ENCODE assay signal across 23 cellular contexts in genomic region chr11:2216400-2217064, GRCh38. TPM values are rescaled to one million over a fixed set of nuclear protein-coding genes. Genes with fewer than 3 reads are reported as not detected.
DNase-seq lines count a peak whose midpoint lies in the region; ATAC-seq lines count a peak whose summit lies in the region.
"Had no signal": no experiment of that assay in that cellular context is flagged by ENCODE, and none has a peak within 500 bp of the region (broad histone marks: within the 10 kb centered on the region; RNA-seq: fewer than 3 reads in every experiment).

No MANE protein-coding gene starts in this region.

- no peak overlapping the region for H3K27ac Mint-ChIP-seq in activated CD8-positive, alpha-beta memory T cell treated with anti-CD3 and anti-CD28 coated beads, Interleukin-2, amount 10 ng/mL, durations not matched to agents 7 days and 5 days
- H3K27ac Mint-ChIP-seq in activated T-helper 2 cell treated with anti-CD3 and anti-CD28 coated beads, Interferon-gamma antibody, Interleukin-2, Interleukin-4, amounts not matched to agents 10 μg/mL and 5 μg/mL and 100 μg/mL, durations not matched to agents 14 hours and 24 hours and 36 hours: no peak overlapping the region
- H3K27ac Mint-ChIP-seq: HFFc6 had no signal

- peak; percentile 18 for DNase-seq in activated CD8-positive, alpha-beta memory T cell treated with anti-CD3 and anti-CD28 coated beads, Interleukin-2, amount 10 ng/mL, durations not matched to agents 7 days and 5 days
- no peak for DNase-seq in activated CD8-positive, alpha-beta memory T cell treated with anti-CD3 and anti-CD28 coated beads for 24 hours
- peak; percentile 0 for DNase-seq in activated T-helper 2 cell treated with anti-CD3 and anti-CD28 coated beads, Interferon-gamma antibody, Interleukin-2, Interleukin-4, amounts not matched to agents 10 μg/mL and 5 μg/mL and 100 μg/mL, durations not matched to agents 14 hours and 24 hours and 36 hours (ENCODE audit: low spot score)
- DNase-seq in mesenteric fat pad (ENCODE audit: low spot score): peak; percentile 82
- no peak for DNase-seq in NCI-H2196 (lab: John Stamatoyannopoulos, UW; ENCODE audit: unreplicated experiment)
- DNase-seq in AML-193 (lab: John Stamatoyannopoulos, UW): no peak
- DNase-seq: GDM1; HFFc6; KBM-7; MM.1S; NCI-H1092; NCI-H1436 treated with DMSO at 0.1 percent for 48 hours; NCI-H1930; NCI-H226; NCI-H524; NCI-H774; NK-92 treated with Interleukin-12 subunit alpha and Interleukin-12 subunit beta, amount 100 ng/mL, for 24 hours had no signal

- no peak for ATAC-seq in activated CD8-positive, alpha-beta memory T cell treated with anti-CD3 and anti-CD28 coated beads, Interleukin-2, amount 10 ng/mL, durations not matched to agents 7 days and 5 days
- ATAC-seq in GM18907 (IDR thresholded peaks at IDR 0.05; ENCODE audit: unreplicated experiment) (no peak), GM21529 (IDR thresholded peaks at IDR 0.05; ENCODE audit: unreplicated experiment) (no peak)

- H3K4me3 Mint-ChIP-seq in activated CD8-positive, alpha-beta memory T cell treated with anti-CD3 and anti-CD28 coated beads, Interleukin-2, amount 10 ng/mL, durations not matched to agents 7 days and 5 days: no peak overlapping the region
- no peak overlapping the region for H3K4me3 Mint-ChIP-seq in activated T-helper 2 cell treated with anti-CD3 and anti-CD28 coated beads, Interferon-gamma antibody, Interleukin-2, Interleukin-4, amounts not matched to agents 10 μg/mL and 5 μg/mL and 100 μg/mL, durations not matched to agents 14 hours and 24 hours and 36 hours (ENCODE audit: low read depth)
- H3K4me3 Mint-ChIP-seq: HFFc6 had no signal

- H3K27me3 Mint-ChIP-seq in activated CD8-positive, alpha-beta memory T cell treated with anti-CD3 and anti-CD28 coated beads, Interleukin-2, amount 10 ng/mL, durations not matched to agents 7 days and 5 days: peaks cover 3% of the 10 kb centered on the region
- H3K27me3 Mint-ChIP-seq in activated T-helper 2 cell treated with anti-CD3 and anti-CD28 coated beads, Interferon-gamma antibody, Interleukin-2, Interleukin-4, amounts not matched to agents 10 μg/mL and 5 μg/mL and 100 μg/mL, durations not matched to agents 14 hours and 24 hours and 36 hours (ENCODE audit: low read depth): peaks cover 2% of the 10 kb centered on the region

- intact Hi-C loops in activated T-helper 2 cell treated with anti-CD3 and anti-CD28 coated beads, Interferon-gamma antibody, Interleukin-2, Interleukin-4, amounts not matched to agents 10 μg/mL and 5 μg/mL and 100 μg/mL, durations not matched to agents 14 hours and 24 hours and 36 hours (cut with micrococcal nuclease): no loop called here

- H3K36me3 Mint-ChIP-seq in activated CD8-positive, alpha-beta memory T cell treated with anti-CD3 and anti-CD28 coated beads, Interleukin-2, amount 10 ng/mL, durations not matched to agents 7 days and 5 days: no peaks in the 10 kb centered on the region
- H3K36me3 Mint-ChIP-seq in activated T-helper 2 cell treated with anti-CD3 and anti-CD28 coated beads, Interferon-gamma antibody, Interleukin-2, Interleukin-4, amounts not matched to agents 10 μg/mL and 5 μg/mL and 100 μg/mL, durations not matched to agents 14 hours and 24 hours and 36 hours (ENCODE audit: low read depth): no peaks in the 10 kb centered on the region

- CTCF ChIA-PET in activated CD8-positive, alpha-beta memory T cell treated with anti-CD3 and anti-CD28 coated beads, Interleukin-2, amount 10 ng/mL, durations not matched to agents 7 days and 5 days (lab: Charles Lee): no interaction called here

- H3K4me1 Mint-ChIP-seq in activated CD8-positive, alpha-beta memory T cell treated with anti-CD3 and anti-CD28 coated beads, Interleukin-2, amount 10 ng/mL, durations not matched to agents 7 days and 5 days: peaks cover 11% of the 10 kb centered on the region
- peaks cover 3% of the 10 kb centered on the region for H3K4me1 Mint-ChIP-seq in activated T-helper 2 cell treated with anti-CD3 and anti-CD28 coated beads, Interferon-gamma antibody, Interleukin-2, Interleukin-4, amounts not matched to agents 10 μg/mL and 5 μg/mL and 100 μg/mL, durations not matched to agents 14 hours and 24 hours and 36 hours (ENCODE audit: low read depth)

- H3K9me3 Mint-ChIP-seq in activated CD8-positive, alpha-beta memory T cell treated with anti-CD3 and anti-CD28 coated beads, Interleukin-2, amount 10 ng/mL, durations not matched to agents 7 days and 5 days (ENCODE audit: low read depth): no peaks in the 10 kb centered on the region
- no peaks in the 10 kb centered on the region for H3K9me3 Mint-ChIP-seq in activated T-helper 2 cell treated with anti-CD3 and anti-CD28 coated beads, Interferon-gamma antibody, Interleukin-2, Interleukin-4, amounts not matched to agents 10 μg/mL and 5 μg/mL and 100 μg/mL, durations not matched to agents 14 hours and 24 hours and 36 hours
- H3K9me3 Mint-ChIP-seq: HFFc6 had no signal

RNA-seq across cellular contexts. Expression of gene TH, which starts 44.9 kb away (rescaled TPM):
- not detected for total RNA-seq in activated CD8-positive, alpha-beta memory T cell treated with anti-CD3 and anti-CD28 coated beads, Interleukin-2, amount 10 ng/mL, durations not matched to agents 7 days and 5 days
- not detected in 2 replicates for total RNA-seq in activated T-helper 2 cell treated with anti-CD3 and anti-CD28 coated beads, Interferon-gamma antibody, Interleukin-2, Interleukin-4, amounts not matched to agents 10 μg/mL and 5 μg/mL and 100 μg/mL, durations not matched to agents 14 hours and 24 hours and 36 hours
- not detected for total RNA-seq in mesenteric fat pad
- total RNA-seq: H7, HFFc6, SJSA1 had no signal

RNA-seq across cellular contexts. Expression of gene ASCL2, which starts 53.9 kb away (rescaled TPM):
- total RNA-seq in activated CD8-positive, alpha-beta memory T cell treated with anti-CD3 and anti-CD28 coated beads, Interleukin-2, amount 10 ng/mL, durations not matched to agents 7 days and 5 days: under 1 TPM; 0.12 to 0.15 TPM
- 0.23 and 0.25 TPM in 2 replicates for total RNA-seq in activated T-helper 2 cell treated with anti-CD3 and anti-CD28 coated beads, Interferon-gamma antibody, Interleukin-2, Interleukin-4, amounts not matched to agents 10 μg/mL and 5 μg/mL and 100 μg/mL, durations not matched to agents 14 hours and 24 hours and 36 hours
- total RNA-seq in mesenteric fat pad: 0.64 TPM
- total RNA-seq: A172, HFFc6, SJSA1 had no signal

RNA-seq across cellular contexts. Expression of gene INS, which starts 55.5 kb away (rescaled TPM):
- not detected for total RNA-seq in activated CD8-positive, alpha-beta memory T cell treated with anti-CD3 and anti-CD28 coated beads, Interleukin-2, amount 10 ng/mL, durations not matched to agents 7 days and 5 days
- total RNA-seq in activated T-helper 2 cell treated with anti-CD3 and anti-CD28 coated beads, Interferon-gamma antibody, Interleukin-2, Interleukin-4, amounts not matched to agents 10 μg/mL and 5 μg/mL and 100 μg/mL, durations not matched to agents 14 hours and 24 hours and 36 hours: not detected in 2 replicates
- total RNA-seq in mesenteric fat pad: 0.74 TPM
- total RNA-seq: A172, H7, HFFc6, Peyer's patch, SJSA1 had no signal

Comparison
In these comparisons a context has a peak if more than half of its experiments do, and no peak if none do; other contexts are left out.
1. DNase-seq: peak in activated CD8-positive, alpha-beta memory T cell treated with anti-CD3 and anti-CD28 coated beads, Interleukin-2, amount 10 ng/mL, durations not matched to agents 7 days and 5 days (single experiment), activated T-helper 2 cell treated with anti-CD3 and anti-CD28 coated beads, Interferon-gamma antibody, Interleukin-2, Interleukin-4, amounts not matched to agents 10 μg/mL and 5 μg/mL and 100 μg/mL, durations not matched to agents 14 hours and 24 hours and 36 hours (single experiment) and mesenteric fat pad (single experiment); none in activated CD8-positive, alpha-beta memory T cell treated with anti-CD3 and anti-CD28 coated beads for 24 hours (single experiment), NCI-H2196 (single experiment) and AML-193 (0 of 2).